8 cellular contexts compared by ENCODE assay signal in genomic region chr1:212667223-212668139, GRCh38. TPM values are rescaled to one million over a fixed set of nuclear protein-coding genes. Genes with fewer than 3 reads are reported as not detected.
DNase-seq lines count a peak whose midpoint lies in the region; ATAC-seq and TF ChIP-seq lines count a peak whose summit lies in the region.

No MANE protein-coding gene starts in this region.

- no peaks in the 10 kb centered on the region for H3K79me2 ChIP-seq in SK-N-SH (ENCODE audit: insufficient read depth)
- H3K79me2 ChIP-seq in parathyroid adenoma, result no peaks in the 10 kb centered on the region

- no peak for TF ChIP-seq CTCF in CD14-positive monocyte (IDR thresholded peaks at IDR 0.05)
- no peak for TF ChIP-seq CTCF in SK-N-SH (IDR thresholded peaks at IDR 0.05)
- no peak for TF ChIP-seq CTCF in fibroblast of pulmonary artery (IDR thresholded peaks at IDR 0.05; ENCODE audit: low read length, missing control alignments)
- no peak for TF ChIP-seq CTCF in parathyroid adenoma (IDR thresholded peaks at IDR 0.05)

- peaks cover 0 to 2% (median 0%) of the 10 kb centered on the region in 7 donors for H3K9me3 Mint-ChIP-seq in CD14-positive monocyte

- no peaks in the 10 kb centered on the region for H3K36me3 ChIP-seq in SK-N-SH (replicated peaks in 1 of 2; ENCODE audit: control insufficient read depth in 1 of 2, insufficient read depth in 2 of 2, low read length in 1 of 2)
- H3K36me3 ChIP-seq in parathyroid adenoma (ENCODE audit: control insufficient read depth, insufficient read depth, low read length), result no peaks in the 10 kb centered on the region

- no peaks in the 10 kb centered on the region for H4K20me1 ChIP-seq in SK-N-SH (ENCODE audit: insufficient read depth)

- H3K27ac ChIP-seq in SK-N-SH (ENCODE audit: low read depth in 2 of 2, low read length in 1 of 2) (peak overlapping the region; percentile 95 to 99), parathyroid adenoma (peak overlapping the region; percentile 72), caudate nucleus (ENCODE audit: low read depth, low read length) (no peak overlapping the region)

- H3K36me3 Mint-ChIP-seq in CD14-positive monocyte, result no peaks in the 10 kb centered on the region

- CTCF ChIA-PET in SK-N-SH (lab: Yijun Ruan, JAX), result interaction anchor here (0.6 to 6.0 kb wide), 12 partner anchors 11 to 189 kb away, joined by 3 to 51 read pairs (median 4); partner anchors contain the start of gene ATF3

- TF ChIP-seq EP300 in SK-N-SH (IDR thresholded peaks at IDR 0.05; ENCODE audit: borderline replicate concordance in 1 of 2, low read depth in 1 of 2, low read length in 1 of 2), result peak; percentile 65 to 84; a peak in 3 of 4 replicates

- peak; percentile 16; the same call in 1 of the 2 replicates for TF ChIP-seq RAD21 in SK-N-SH (IDR thresholded peaks at IDR 0.05; ENCODE audit: low read length)

- DNase-seq in CD14-positive monocyte (ENCODE audit: low spot score), result peak; percentile 75
- peak; percentile 92 for DNase-seq in SK-N-SH
- peak; percentile 96 for DNase-seq in fibroblast of pulmonary artery (ENCODE audit: low read depth)
- DNase-seq in NCI-H1436 (lab: John Stamatoyannopoulos, UW), result no peak
- DNase-seq in caudate nucleus (lab: John Stamatoyannopoulos, UW), result no peak

- H3K4me2 ChIP-seq in SK-N-SH, result peak overlapping the region; percentile 75
- H3K4me2 ChIP-seq in parathyroid adenoma (ENCODE audit: low read length), result no peak overlapping the region

- peak overlapping the region; percentile 78 for H3K9ac ChIP-seq in SK-N-SH
- no peak overlapping the region for H3K9ac ChIP-seq in parathyroid adenoma

- intact Hi-C loops in CD14-positive monocyte (cut with micrococcal nuclease), result loop anchor here (5.0 to 10.0 kb wide), 5 partner anchors 35 to 125 kb away; partner anchors contain the start of genes NSL1 (in 1 of the 2) and TATDN3 (in 1 of the 2)

- no peaks in the 10 kb centered on the region for H3K9me3 ChIP-seq in SK-N-SH
- H3K9me3 ChIP-seq in parathyroid adenoma (ENCODE audit: control insufficient read depth, low read length), result no peaks in the 10 kb centered on the region

- ATAC-seq in HG03135 (IDR thresholded peaks at IDR 0.05; ENCODE audit: unreplicated experiment) (peak; percentile 57), HG02852 (IDR thresholded peaks at IDR 0.05; ENCODE audit: unreplicated experiment) (no peak)

- H3K4me1 ChIP-seq in SK-N-SH (ENCODE audit: control insufficient read depth in 1 of 2, insufficient read depth in 2 of 2, low read depth in 1 of 2, low read length in 1 of 2) (peaks cover 29 to 51% of the 10 kb centered on the region in 2 experiments), parathyroid adenoma (no peaks in the 10 kb centered on the region)

- POLR2A ChIA-PET in SK-N-SH (lab: Yijun Ruan, JAX), result interaction anchor here (0.7 to 3.6 kb wide), 3 partner anchors 13 to 109 kb away, joined by 3 to 41 read pairs (median 5); partner anchors contain the start of gene ATF3

- 11% methylated on average over 9 of the region's 9 CpGs for WGBS in SK-N-SH (ENCODE audit: low lambda C conversion rate)

- H3K4me1 Mint-ChIP-seq in CD14-positive monocyte, result peaks cover 64% of the 10 kb centered on the region

- H2AFZ ChIP-seq in SK-N-SH (ENCODE audit: low read depth) (peak overlapping the region; percentile 63), parathyroid adenoma (no peak overlapping the region)

- H3K4me3 ChIP-seq in SK-N-SH (ENCODE audit: low read depth in 2 of 2, low read length in 1 of 2), result peak overlapping the region; percentile 25 to 43; a peak in 3 of 4 replicates
- H3K4me3 ChIP-seq in fibroblast of pulmonary artery (replicated peaks; ENCODE audit: low read depth, low read length), result peak overlapping the region; percentile 23
- H3K4me3 ChIP-seq in parathyroid adenoma (ENCODE audit: low read depth, low read length), result no peak overlapping the region

- H3K9me2 ChIP-seq in SK-N-SH, result no peaks in the 10 kb centered on the region

- peak overlapping the region; percentile 13 to 39 for H3K4me3 Mint-ChIP-seq in CD14-positive monocyte

- peaks cover 21% of the 10 kb centered on the region for H3F3A ChIP-seq in SK-N-SH (replicated peaks; ENCODE audit: insufficient read depth)

- H3K27me3 ChIP-seq in SK-N-SH (ENCODE audit: insufficient read depth) (no peaks in the 10 kb centered on the region), parathyroid adenoma (ENCODE audit: control insufficient read depth, insufficient read depth, low read length) (no peaks in the 10 kb centered on the region)

- peaks cover 0 to 5% (median 4%) of the 10 kb centered on the region in 3 donors for H3K27me3 Mint-ChIP-seq in CD14-positive monocyte (ENCODE audit: low read depth in 3 of 3)

- H3K27ac Mint-ChIP-seq in CD14-positive monocyte, result peak overlapping the region; percentile 85 to 97 (median 93)

TF ChIP-seq in SK-N-SH, 30 proteins besides CTCF, POLR2A, EP300 and RAD21 (continues in another document):
- TF ChIP-seq PBX3 (IDR thresholded peaks at IDR 0.05) (peak; percentile 73), FOXJ3 (CRISPR knock-in tag; IDR thresholded peaks at IDR 0.05) (peak; percentile 85), TCF12 (IDR thresholded peaks at IDR 0.05) (peak; percentile 97), REST (IDR thresholded peaks at IDR 0.05; ENCODE audit: low read depth, low read length) (0 out of 2 replicates have a peak, but pooled peaks have one; percentile 25), RXRA (IDR thresholded peaks at IDR 0.05; ENCODE audit: borderline replicate concordance, low read depth) (peak; percentile 70; the same call in 1 of the 2 replicates), ZBTB33 (IDR thresholded peaks at IDR 0.05; ENCODE audit: borderline replicate concordance, low read depth) (no peak; the same call in 1 of the 2 replicates), JUND (IDR thresholded peaks at IDR 0.05) (peak; percentile 77), NRF1 (IDR thresholded peaks at IDR 0.05; ENCODE audit: low read depth, low read length) (no peak), NFIC (IDR thresholded peaks at IDR 0.05; ENCODE audit: borderline replicate concordance) (peak; percentile 88), TEAD4 (IDR thresholded peaks at IDR 0.05; ENCODE audit: borderline replicate concordance, insufficient read depth) (peak; percentile 59; the same call in 1 of the 2 replicates), FOSL2 (IDR thresholded peaks at IDR 0.05; ENCODE audit: borderline replicate concordance, low read depth) (peak; percentile 87), TAF1 (IDR thresholded peaks at IDR 0.05; ENCODE audit: borderline replicate concordance, low read depth, low read length) (no peak)

RNA-seq across cellular contexts. Expression of gene BATF3, which starts 32.2 kb away (rescaled TPM):
- polyA plus RNA-seq in CD14-positive monocyte (10 to 100 TPM; 15.1 to 34.7 TPM), SK-N-SH (2012; rRNA removed) (0.76 and 0.86 TPM in 2 replicates)
- polyA plus RNA-seq in SK-N-SH (2012; cell fraction: cytosol; rRNA removed), result 0.50 and 0.68 TPM in 2 replicates
- polyA plus RNA-seq in SK-N-SH (2012; cell fraction: nucleus; rRNA removed), result 2.2 and 2.4 TPM in 2 replicates

RNA-seq across cellular contexts. Expression of gene ATF3, which starts 58.9 kb away (rescaled TPM):
- polyA plus RNA-seq in CD14-positive monocyte, result 10 to 100 TPM; 10.4 to 13.3 TPM
- polyA plus RNA-seq in SK-N-SH (2012; rRNA removed), result 29.7 TPM in 2 replicates
- 16.4 and 25.6 TPM in 2 replicates for polyA plus RNA-seq in SK-N-SH (2012; cell fraction: cytosol; rRNA removed)
- polyA plus RNA-seq in SK-N-SH (2012; cell fraction: nucleus; rRNA removed), result 75.2 and 130 TPM in 2 replicates

Comparison
In these comparisons a context has a peak if more than half of its experiments do, and no peak if none do; other contexts are left out.
1. DNase-seq: peak in CD14-positive monocyte (single experiment), SK-N-SH (single experiment) and fibroblast of pulmonary artery (single experiment); none in NCI-H1436 (single experiment) and caudate nucleus (0 of 61).
2. RNA of gene BATF3, which starts 32.2 kb away (polyA plus RNA-seq): 15.1 to 34.7 TPM in CD14-positive monocyte; 0.50 to 2.4 TPM in SK-N-SH; every median in the first group is over 4 times any median in the second.